In the genomic region with DNA sequence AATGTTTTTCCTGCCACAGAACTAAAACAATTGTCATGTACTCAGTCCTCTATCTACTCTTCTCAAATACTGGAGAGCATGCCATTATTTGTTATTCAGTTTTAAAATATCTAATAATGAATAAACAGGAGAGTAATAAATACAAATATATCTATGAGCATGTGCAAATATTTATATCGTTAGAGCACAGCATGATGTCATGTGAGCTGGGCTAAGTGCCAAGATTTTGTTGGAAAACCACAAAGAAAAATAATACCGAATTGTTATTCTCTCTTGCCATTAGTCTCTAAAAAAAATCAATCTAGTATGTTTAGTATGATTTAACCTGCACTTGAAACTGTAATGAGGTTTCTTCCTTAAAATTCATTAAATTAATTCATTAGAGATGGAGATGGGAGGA, we compare ENCODE assay signal across 12 cellular contexts.
A peak's percentile ranks its signal among the peaks of the same experiment; 100 is the strongest.
DNase-seq lines count a peak whose midpoint lies in the region; ATAC-seq and TF ChIP-seq lines count a peak whose summit lies in the region.
"Had no signal": no experiment of that assay in that cellular context is flagged by ENCODE, and none has a peak within 500 bp of the region (broad histone marks: within the 10 kb centered on the region; RNA-seq: fewer than 3 reads in every experiment).

No MANE protein-coding gene starts in this region.

- TF ChIP-seq CTCF in body of pancreas (IDR thresholded peaks at IDR 0.05), result no peak
- no peak for TF ChIP-seq CTCF in CD4-positive, alpha-beta T cell (IDR thresholded peaks at IDR 0.05)

- no peaks in the 10 kb centered on the region for H3K9me3 ChIP-seq in body of pancreas
- H3K9me3 ChIP-seq in CD4-positive, alpha-beta T cell (ENCODE audit: control insufficient read depth, low read length), result no peaks in the 10 kb centered on the region
- H3K9me3 ChIP-seq: gastrocnemius medialis had no signal

- intact Hi-C loops in body of pancreas (cut with DNase I), result no loop called here
- intact Hi-C loops in CD4-positive, alpha-beta T cell (cut with DNase I, micrococcal nuclease), result no loop called here
- intact Hi-C loops in activated T-helper 1 cell treated with anti-CD3 and anti-CD28 coated beads, Interleukin-12 subunit alpha, Interleukin-12 subunit beta, Interleukin-2, Interleukin-4 antibody, amounts not matched to agents 30 ng/mL and 10 ng/mL and 1 ng/mL, durations not matched to agents 14 hours and 24 hours and 36 hours (cut with micrococcal nuclease), result no loop called here

- no peaks in the 10 kb centered on the region for H3K27me3 ChIP-seq in body of pancreas
- H3K27me3 ChIP-seq in CD4-positive, alpha-beta T cell (ENCODE audit: control insufficient read depth, insufficient read depth, low read length), result no peaks in the 10 kb centered on the region
- H3K27me3 ChIP-seq: gastrocnemius medialis had no signal

- H3K4me3 Mint-ChIP-seq in CD4-positive, alpha-beta T cell, result no peak overlapping the region
- no peak overlapping the region for H3K4me3 Mint-ChIP-seq in activated T-helper 1 cell treated with anti-CD3 and anti-CD28 coated beads, Interleukin-12 subunit alpha, Interleukin-12 subunit beta, Interleukin-2, Interleukin-4 antibody, amounts not matched to agents 30 ng/mL and 10 ng/mL and 1 ng/mL, durations not matched to agents 14 hours and 24 hours and 36 hours
- H3K4me3 Mint-ChIP-seq: stimulated activated naive CD8-positive, alpha-beta T cell treated with anti-CD3 and anti-CD28 coated beads, Interleukin-15, amount 100 ng/mL, for 72 hours had no signal

- no peaks in the 10 kb centered on the region for H3K9me3 Mint-ChIP-seq in CD4-positive, alpha-beta T cell
- no peaks in the 10 kb centered on the region for H3K9me3 Mint-ChIP-seq in activated T-helper 1 cell treated with anti-CD3 and anti-CD28 coated beads, Interleukin-12 subunit alpha, Interleukin-12 subunit beta, Interleukin-2, Interleukin-4 antibody, amounts not matched to agents 30 ng/mL and 10 ng/mL and 1 ng/mL, durations not matched to agents 14 hours and 24 hours and 36 hours

- no peak for TF ChIP-seq POLR2A in body of pancreas (IDR thresholded peaks at IDR 0.05)

- ATAC-seq in body of pancreas (peak; percentile 56), HG02798 (IDR thresholded peaks at IDR 0.05; ENCODE audit: poor library complexity, unreplicated experiment) (no peak)
- no peak for ATAC-seq in CD4-positive, alpha-beta T cell (ENCODE audit: poor library complexity)
- ATAC-seq: gastrocnemius medialis; Panc1; stimulated activated naive CD8-positive, alpha-beta T cell treated with anti-CD3 and anti-CD28 coated beads, Interleukin-15, amount 100 ng/mL, for 72 hours had no signal

- H3K36me3 ChIP-seq in body of pancreas (replicated peaks in 1 of 2; ENCODE audit: insufficient read depth in 1 of 2, low read depth in 2 of 2), result peaks cover 0 to 5% of the 10 kb centered on the region in 2 donors

- no peaks in the 10 kb centered on the region for H3K27me3 Mint-ChIP-seq in CD4-positive, alpha-beta T cell
- H3K27me3 Mint-ChIP-seq in activated T-helper 1 cell treated with anti-CD3 and anti-CD28 coated beads, Interleukin-12 subunit alpha, Interleukin-12 subunit beta, Interleukin-2, Interleukin-4 antibody, amounts not matched to agents 30 ng/mL and 10 ng/mL and 1 ng/mL, durations not matched to agents 14 hours and 24 hours and 36 hours (ENCODE audit: insufficient read depth), result no peaks in the 10 kb centered on the region
- H3K27me3 Mint-ChIP-seq: stimulated activated naive CD8-positive, alpha-beta T cell treated with anti-CD3 and anti-CD28 coated beads, Interleukin-15, amount 100 ng/mL, for 72 hours had no signal

- H3K4me3 ChIP-seq in body of pancreas, result no peak overlapping the region
- H3K4me3 ChIP-seq: gastrocnemius medialis had no signal

- POLR2A ChIA-PET in CD4-positive, alpha-beta T cell (lab: Charles Lee), result no interaction called here

- CTCF ChIA-PET in CD4-positive, alpha-beta T cell (lab: Charles Lee), result no interaction called here

- H3K4me1 Mint-ChIP-seq in CD4-positive, alpha-beta T cell (ENCODE audit: low read depth), result peaks cover 6% of the 10 kb centered on the region
- H3K4me1 Mint-ChIP-seq in activated T-helper 1 cell treated with anti-CD3 and anti-CD28 coated beads, Interleukin-12 subunit alpha, Interleukin-12 subunit beta, Interleukin-2, Interleukin-4 antibody, amounts not matched to agents 30 ng/mL and 10 ng/mL and 1 ng/mL, durations not matched to agents 14 hours and 24 hours and 36 hours (ENCODE audit: low read depth), result no peaks in the 10 kb centered on the region
- H3K4me1 Mint-ChIP-seq: stimulated activated naive CD8-positive, alpha-beta T cell treated with anti-CD3 and anti-CD28 coated beads, Interleukin-15, amount 100 ng/mL, for 72 hours had no signal

- H3K27ac ChIP-seq in body of pancreas, result no peak overlapping the region
- no peak overlapping the region for H3K27ac ChIP-seq in CD4-positive, alpha-beta T cell (ENCODE audit: low read depth, low read length)
- H3K27ac ChIP-seq: gastrocnemius medialis had no signal

- WGBS in body of pancreas, 2 donors, result 3 to 9% methylated on average over 2 of the region's 2 CpGs

- DNase-seq in DMS53 (lab: John Stamatoyannopoulos, UW) (peak; percentile 84), M059J (ENCODE audit: low read depth) (peak; percentile 70), body of pancreas (peak; percentile 17 to 31 (median 28)), myocyte (ENCODE audit: low read depth) (peak; percentile 86), ureter (ENCODE audit: low spot score) (no peak)
- no peak for DNase-seq in CD4-positive, alpha-beta T cell
- DNase-seq in activated T-helper 1 cell treated with anti-CD3 and anti-CD28 coated beads, Interleukin-12 subunit alpha, Interleukin-12 subunit beta, Interleukin-2, Interleukin-4 antibody, amounts not matched to agents 30 ng/mL and 10 ng/mL and 1 ng/mL, durations not matched to agents 14 hours and 24 hours and 36 hours (ENCODE audit: low spot score), result no peak
- DNase-seq: gastrocnemius medialis; stimulated activated naive CD8-positive, alpha-beta T cell treated with anti-CD3 and anti-CD28 coated beads, Interleukin-15, amount 100 ng/mL, for 72 hours had no signal

- peaks cover 96% of the 10 kb centered on the region for H3K36me3 Mint-ChIP-seq in CD4-positive, alpha-beta T cell (ENCODE audit: low read depth)
- peaks cover 59% of the 10 kb centered on the region for H3K36me3 Mint-ChIP-seq in activated T-helper 1 cell treated with anti-CD3 and anti-CD28 coated beads, Interleukin-12 subunit alpha, Interleukin-12 subunit beta, Interleukin-2, Interleukin-4 antibody, amounts not matched to agents 30 ng/mL and 10 ng/mL and 1 ng/mL, durations not matched to agents 14 hours and 24 hours and 36 hours (ENCODE audit: low read depth)

- H3K27ac Mint-ChIP-seq in CD4-positive, alpha-beta T cell, result no peak overlapping the region
- no peak overlapping the region for H3K27ac Mint-ChIP-seq in activated T-helper 1 cell treated with anti-CD3 and anti-CD28 coated beads, Interleukin-12 subunit alpha, Interleukin-12 subunit beta, Interleukin-2, Interleukin-4 antibody, amounts not matched to agents 30 ng/mL and 10 ng/mL and 1 ng/mL, durations not matched to agents 14 hours and 24 hours and 36 hours
- H3K27ac Mint-ChIP-seq: activated naive CD4-positive, alpha-beta T cell treated with anti-CD3 and anti-CD28 coated beads, Interleukin-2, amount 50 U/mL, for 72 hours had no signal

- H3K4me1 ChIP-seq in body of pancreas, result no peaks in the 10 kb centered on the region
- H3K4me1 ChIP-seq: gastrocnemius medialis had no signal

Comparison
In these comparisons a context has a peak if more than half of its experiments do, and no peak if none do; other contexts are left out.
1. DNase-seq: peak in DMS53 (single experiment), M059J (single experiment), body of pancreas (4 of 4) and myocyte (single experiment); none in ureter (single experiment), CD4-positive, alpha-beta T cell (0 of 10) and activated T-helper 1 cell treated with anti-CD3 and anti-CD28 coated beads, Interleukin-12 subunit alpha, Interleukin-12 subunit beta, Interleukin-2, Interleukin-4 antibody, amounts not matched to agents 30 ng/mL and 10 ng/mL and 1 ng/mL, durations not matched to agents 14 hours and 24 hours and 36 hours (single experiment).